In the genomic region with DNA sequence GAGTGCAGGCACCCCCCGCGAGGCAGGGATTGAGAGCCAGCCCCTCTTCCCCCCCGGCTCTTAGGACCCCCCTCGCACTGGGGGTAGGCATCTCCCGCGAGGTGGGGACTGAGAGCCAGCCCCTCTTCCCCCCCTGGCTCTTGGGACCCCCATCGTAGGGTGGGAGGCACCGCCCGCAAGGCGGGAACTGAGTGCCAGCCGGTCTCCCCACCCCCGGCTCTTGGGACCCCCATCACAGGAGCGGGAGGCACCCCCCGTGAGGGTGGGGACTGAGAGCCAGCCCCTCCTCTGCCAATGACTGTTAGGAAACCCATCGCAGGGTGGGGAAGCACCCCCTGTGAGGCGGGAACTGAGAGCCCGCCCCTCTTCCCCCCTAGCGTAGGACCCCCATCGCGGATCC, we compare ENCODE assay signal across 23 cellular contexts.
"Had no signal": no experiment of that assay in that cellular context is flagged by ENCODE, and none has a peak within 500 bp of the region (broad histone marks: within the 10 kb centered on the region; RNA-seq: fewer than 3 reads in every experiment).

No MANE protein-coding gene starts in this region.

- H3K36me3 ChIP-seq: SJSA1 had no signal

- H3K27me3 ChIP-seq: SJSA1 had no signal

- H3K9ac ChIP-seq: KMS-11 had no signal

- H3K4me3 ChIP-seq: SJSA1, SK-N-MC had no signal

- DNase-seq: IMR-90, Kasumi-1, MM.1S, NCI-H1092 treated with DMSO at 0.1 percent for 48 hours, NCI-H1436, NCI-H187, NCI-H2029, NCI-H2081 treated with DMSO at 0.1 percent for 48 hours, NCI-H2171, NCI-H226, NCI-H446, NCI-H510A, NCI-H524 treated with DMSO at 0.1 percent for 48 hours, NCI-H69, NCI-H774, Right ventricle myocardium superior, RPMI8226, SIG-M5 had no signal

- H3K4me1 ChIP-seq: SJSA1 had no signal

- FAIRE-seq: HepG2, RCC 7860 had no signal

- H3K27ac ChIP-seq: KMS-11, SJSA1, SK-N-MC had no signal

- ATAC-seq: HepG2 had no signal
